In genomic region chr2:9112079-9112721, GRCh38 we compare ENCODE assay signal across 10 cellular contexts.
DNase-seq lines count a peak whose midpoint lies in the region; FAIRE-seq and TF ChIP-seq lines count a peak whose summit lies in the region.
"Had no signal": no experiment of that assay in that cellular context is flagged by ENCODE, and none has a peak within 500 bp of the region (broad histone marks: within the 10 kb centered on the region; RNA-seq: fewer than 3 reads in every experiment).

No MANE protein-coding gene starts in this region.

- CTCF ChIA-PET in activated naive CD4-positive, alpha-beta T cell treated with anti-CD3 and anti-CD28 coated beads for 36 hours (lab: Charles Lee) = interaction anchor here (0.6 kb wide), 2 partner anchors 187 to 252 kb away, joined by 3 read pairs; no protein-coding TSS in a partner anchor

- H3K27me3 Mint-ChIP-seq in activated naive CD4-positive, alpha-beta T cell treated with anti-CD3 and anti-CD28 coated beads for 36 hours (ENCODE audit: low read depth) = no peaks in the 10 kb centered on the region
- peaks cover 5% of the 10 kb centered on the region for H3K27me3 Mint-ChIP-seq in activated T-cell treated with anti-CD3 and anti-CD28 coated beads, Interleukin-2, amount 50 U/mL, for 24 hours

- H3K4me1 Mint-ChIP-seq in activated naive CD4-positive, alpha-beta T cell treated with anti-CD3 and anti-CD28 coated beads for 36 hours (ENCODE audit: low read depth) = no peaks in the 10 kb centered on the region
- no peaks in the 10 kb centered on the region for H3K4me1 Mint-ChIP-seq in activated T-cell treated with anti-CD3 and anti-CD28 coated beads, Interleukin-2, amount 50 U/mL, for 24 hours (ENCODE audit: low read depth)

- H3K27me3 ChIP-seq in SJSA1 (replicated peaks) (no peaks in the 10 kb centered on the region), parathyroid adenoma (ENCODE audit: control insufficient read depth, insufficient read depth, low read length) (no peaks in the 10 kb centered on the region)

- peak; percentile 77 for DNase-seq in Caki2 (ENCODE audit: low read depth)
- peak; percentile 89 to 96 for DNase-seq in SJSA1 (ENCODE audit: low read depth in 1 of 2, low spot score in 2 of 2)
- peak; percentile 75 for DNase-seq in fibroblast of the conjunctiva (ENCODE audit: low read depth)
- no peak for DNase-seq in activated naive CD4-positive, alpha-beta T cell treated with anti-CD3 and anti-CD28 coated beads for 36 hours
- DNase-seq in activated CD4-positive, CD25-positive, alpha-beta regulatory T cell treated with anti-CD3 and anti-CD28 coated beads, Interleukin-2, amount 50 U/mL, for 72 hours = no peak
- DNase-seq in activated T-cell treated with anti-CD3 and anti-CD28 coated beads, Interleukin-2, amount 50 U/mL, for 24 hours = no peak
- no peak for DNase-seq in kidney
- DNase-seq: activated CD8-positive, alpha-beta memory T cell treated with anti-CD3 and anti-CD28 coated beads, Interleukin-2, amount 50 U/mL, for 48 hours; NCI-H82 had no signal

- H3K4me2 ChIP-seq in parathyroid adenoma (ENCODE audit: low read length) = no peak overlapping the region

- H2AFZ ChIP-seq in parathyroid adenoma = peak overlapping the region; percentile 74

- H3K4me3 Mint-ChIP-seq in activated naive CD4-positive, alpha-beta T cell treated with anti-CD3 and anti-CD28 coated beads for 36 hours = no peak overlapping the region
- no peak overlapping the region for H3K4me3 Mint-ChIP-seq in activated T-cell treated with anti-CD3 and anti-CD28 coated beads, Interleukin-2, amount 50 U/mL, for 24 hours

- H3K79me2 ChIP-seq in parathyroid adenoma = no peaks in the 10 kb centered on the region

- in situ Hi-C loops in Caki2 (cut with HindIII; ENCODE audit: low pct_unique_long_range_greater_than_20kb, low sequenced_read_pairs) = no loop called here

- intact Hi-C loops in activated naive CD4-positive, alpha-beta T cell treated with anti-CD3 and anti-CD28 coated beads for 36 hours (cut with micrococcal nuclease) = no loop called here
- intact Hi-C loops in kidney (cut with DNase I) = no loop called here

- no peaks in the 10 kb centered on the region for H3K36me3 Mint-ChIP-seq in activated naive CD4-positive, alpha-beta T cell treated with anti-CD3 and anti-CD28 coated beads for 36 hours (ENCODE audit: low read depth)
- H3K36me3 Mint-ChIP-seq in activated T-cell treated with anti-CD3 and anti-CD28 coated beads, Interleukin-2, amount 50 U/mL, for 24 hours (ENCODE audit: low read depth) = no peaks in the 10 kb centered on the region

- peaks cover 29% of the 10 kb centered on the region for H3K4me1 ChIP-seq in SJSA1 (replicated peaks)
- H3K4me1 ChIP-seq in parathyroid adenoma = no peaks in the 10 kb centered on the region
- peaks cover 4 to 15% of the 10 kb centered on the region in 2 donors for H3K4me1 ChIP-seq in kidney (ENCODE audit: control insufficient read depth in 1 of 2, insufficient read depth in 1 of 2, low read depth in 1 of 2, low read length in 2 of 2)

- no peak overlapping the region for H3K9ac ChIP-seq in parathyroid adenoma
- H3K9ac ChIP-seq in kidney (ENCODE audit: low read length in 2 of 2) = no peak overlapping the region

- no peaks in the 10 kb centered on the region for H3K9me3 Mint-ChIP-seq in activated naive CD4-positive, alpha-beta T cell treated with anti-CD3 and anti-CD28 coated beads for 36 hours
- H3K9me3 Mint-ChIP-seq in activated T-cell treated with anti-CD3 and anti-CD28 coated beads, Interleukin-2, amount 50 U/mL, for 24 hours = no peaks in the 10 kb centered on the region

- no peak for TF ChIP-seq CTCF in parathyroid adenoma (IDR thresholded peaks at IDR 0.05)
- TF ChIP-seq CTCF in kidney (IDR thresholded peaks at IDR 0.05; ENCODE audit: borderline replicate concordance, extremely low read depth, insufficient read depth) = no peak

- no peak overlapping the region for H3K4me3 ChIP-seq in SJSA1
- no peak overlapping the region for H3K4me3 ChIP-seq in parathyroid adenoma (ENCODE audit: low read depth, low read length)
- no peak overlapping the region for H3K4me3 ChIP-seq in kidney (ENCODE audit: low read length in 2 of 2)

- FAIRE-seq in kidney (lab: Jason Lieb, UNC) = no peak

- H3K27ac ChIP-seq in SJSA1 (peak overlapping the region; percentile 74), parathyroid adenoma (no peak overlapping the region), kidney (ENCODE audit: low read depth in 2 of 2, low read length in 2 of 2) (no peak overlapping the region)

- H3K27ac Mint-ChIP-seq in activated naive CD4-positive, alpha-beta T cell treated with anti-CD3 and anti-CD28 coated beads for 36 hours = no peak overlapping the region
- no peak overlapping the region for H3K27ac Mint-ChIP-seq in activated T-cell treated with anti-CD3 and anti-CD28 coated beads, Interleukin-2, amount 50 U/mL, for 24 hours

- H3K9me3 ChIP-seq in SJSA1 (replicated peaks) (no peaks in the 10 kb centered on the region), parathyroid adenoma (ENCODE audit: control insufficient read depth, low read length) (no peaks in the 10 kb centered on the region), kidney (ENCODE audit: control insufficient read depth in 1 of 2, low read length in 2 of 2) (no peaks in the 10 kb centered on the region)

- H3K36me3 ChIP-seq in SJSA1 (no peaks in the 10 kb centered on the region), parathyroid adenoma (ENCODE audit: control insufficient read depth, insufficient read depth, low read length) (no peaks in the 10 kb centered on the region), kidney (ENCODE audit: control insufficient read depth in 1 of 2, insufficient read depth in 2 of 2, low read length in 2 of 2) (no peaks in the 10 kb centered on the region)

Comparison
In these comparisons a context has a peak if more than half of its experiments do, and no peak if none do; other contexts are left out.
1. DNase-seq: peak in Caki2 (single experiment), SJSA1 (2 of 2) and fibroblast of the conjunctiva (single experiment); none in activated naive CD4-positive, alpha-beta T cell treated with anti-CD3 and anti-CD28 coated beads for 36 hours (single experiment), activated CD4-positive, CD25-positive, alpha-beta regulatory T cell treated with anti-CD3 and anti-CD28 coated beads, Interleukin-2, amount 50 U/mL, for 72 hours (single experiment), activated T-cell treated with anti-CD3 and anti-CD28 coated beads, Interleukin-2, amount 50 U/mL, for 24 hours (single experiment) and kidney (single experiment).